In genomic region chr14:102581193-102581592, GRCh38 we compare ENCODE assay signal across 23 cellular contexts.
"Had no signal": no experiment of that assay in that cellular context is flagged by ENCODE, and none has a peak within 500 bp of the region (broad histone marks: within the 10 kb centered on the region; RNA-seq: fewer than 3 reads in every experiment).

No MANE protein-coding gene starts in this region.

- H3K36me3 ChIP-seq: left ventricle myocardium inferior, ovary, prostate gland, sigmoid colon, spleen, suprapubic skin, thoracic aorta, tibial artery, uterus had no signal

- H3K4me3 ChIP-seq: hepatocyte, left ventricle myocardium inferior, lung, ovary, prostate gland, sigmoid colon, spleen, suprapubic skin, thoracic aorta, tibial artery, uterus had no signal

- H3K27ac Mint-ChIP-seq: mesothelial cell of epicardium; naive B cell; natural killer cell; stimulated activated naive CD8-positive, alpha-beta T cell treated with anti-CD3 and anti-CD28 coated beads, Interleukin-15, Interleukin-2, amounts not matched to agents 100 ng/mL and 50 ng/mL, for 24 hours; type B pancreatic cell had no signal

- FAIRE-seq: small intestine had no signal

- H3K79me2 ChIP-seq: hepatocyte had no signal

- H3K27ac ChIP-seq: hepatocyte, left ventricle myocardium inferior, ovary, prostate gland, sigmoid colon, spleen, suprapubic skin, thoracic aorta, tibial artery, uterus had no signal

- H3K9me3 Mint-ChIP-seq: mesothelial cell of epicardium; naive B cell; natural killer cell; stimulated activated effector memory CD8-positive, alpha-beta T cell treated with anti-CD3 and anti-CD28 coated beads, Interleukin-12 subunit alpha, Interleukin-12 subunit beta, amount 100 ng/mL, for 72 hours; stimulated activated naive CD8-positive, alpha-beta T cell treated with anti-CD3 and anti-CD28 coated beads, Interleukin-15, Interleukin-2, amounts not matched to agents 100 ng/mL and 50 ng/mL, for 24 hours; type B pancreatic cell had no signal

- ATAC-seq: natural killer cell; right cardiac atrium; stimulated activated effector memory CD8-positive, alpha-beta T cell treated with anti-CD3 and anti-CD28 coated beads, Interleukin-12 subunit alpha, Interleukin-12 subunit beta, amount 100 ng/mL, for 72 hours had no signal

- H3K27me3 ChIP-seq: hepatocyte, ovary, sigmoid colon, spleen, suprapubic skin, uterus had no signal

- H3K9me3 ChIP-seq: left ventricle myocardium inferior, ovary, prostate gland, sigmoid colon, spleen, suprapubic skin, thoracic aorta, tibial artery, uterus had no signal

- H3K4me1 Mint-ChIP-seq: natural killer cell; stimulated activated effector memory CD8-positive, alpha-beta T cell treated with anti-CD3 and anti-CD28 coated beads, Interleukin-12 subunit alpha, Interleukin-12 subunit beta, amount 100 ng/mL, for 72 hours had no signal

- H3K4me3 Mint-ChIP-seq: mesothelial cell of epicardium; naive B cell; natural killer cell; stimulated activated effector memory CD8-positive, alpha-beta T cell treated with anti-CD3 and anti-CD28 coated beads, Interleukin-12 subunit alpha, Interleukin-12 subunit beta, amount 100 ng/mL, for 72 hours; stimulated activated naive CD8-positive, alpha-beta T cell treated with anti-CD3 and anti-CD28 coated beads, Interleukin-15, Interleukin-2, amounts not matched to agents 100 ng/mL and 50 ng/mL, for 24 hours; type B pancreatic cell had no signal

- H2AFZ ChIP-seq: hepatocyte had no signal

- DNase-seq: left ventricle myocardium inferior; mesendoderm; naive B cell; natural killer cell; ovary; retina; sigmoid colon; small intestine; spleen; stimulated activated CD4-positive, alpha-beta T cell treated with anti-CD3 and anti-CD28 coated beads, Interleukin-4, amount 100 ng/mL, for 24 hours; stimulated activated naive CD4-positive, alpha-beta T cell; tibial artery; uterus had no signal

- H3K36me3 Mint-ChIP-seq: mesothelial cell of epicardium; naive B cell; natural killer cell; stimulated activated effector memory CD8-positive, alpha-beta T cell treated with anti-CD3 and anti-CD28 coated beads, Interleukin-12 subunit alpha, Interleukin-12 subunit beta, amount 100 ng/mL, for 72 hours; type B pancreatic cell had no signal

- H3K4me2 ChIP-seq: hepatocyte had no signal

- H3K27me3 Mint-ChIP-seq: stimulated activated naive CD8-positive, alpha-beta T cell treated with anti-CD3 and anti-CD28 coated beads, Interleukin-15, Interleukin-2, amounts not matched to agents 100 ng/mL and 50 ng/mL, for 24 hours; type B pancreatic cell had no signal

- H3K4me1 ChIP-seq: left ventricle myocardium inferior, prostate gland, tibial artery, uterus had no signal
